Comparison of ENCODE assay signal across 9 cellular contexts in genomic region chr12:15627995-15628945, GRCh38.
DNase-seq lines count a peak whose midpoint lies in the region; ATAC-seq, FAIRE-seq and TF ChIP-seq lines count a peak whose summit lies in the region.
"Had no signal": no experiment of that assay in that cellular context is flagged by ENCODE, and none has a peak within 500 bp of the region (broad histone marks: within the 10 kb centered on the region; RNA-seq: fewer than 3 reads in every experiment).

No MANE protein-coding gene starts in this region.

- WGBS in HepG2 (ENCODE audit: low lambda C conversion rate): 91% methylated on average over 4 of the region's 4 CpGs

- TF ChIP-seq EP300 in HepG2 (IDR thresholded peaks at IDR 0.05; ENCODE audit: low read depth in 2 of 2, low read length in 2 of 2): no peak
- no peak for TF ChIP-seq EP300 in HepG2 (CRISPR knock-in tag; IDR thresholded peaks at IDR 0.05; ENCODE audit: borderline replicate concordance)

- H3K9me3 ChIP-seq in breast epithelium (no peaks in the 10 kb centered on the region), HepG2 (ENCODE audit: low read length) (no peaks in the 10 kb centered on the region)

- POLR2A ChIA-PET in HepG2 (lab: Yijun Ruan, JAX): interaction anchor here (0.8 to 1.4 kb wide), 5 partner anchors 12 to 283 kb away, joined by 3 to 6 read pairs (median 3); partner anchors contain the start of gene DERA

- peaks cover 0 to 4% of the 10 kb centered on the region in 2 donors for H3K4me1 ChIP-seq in breast epithelium
- H3K4me1 ChIP-seq in HepG2 (ENCODE audit: insufficient read depth, low read length): peaks cover 59% of the 10 kb centered on the region

- FAIRE-seq in HepG2 (lab: Jason Lieb, UNC): peak; percentile 50

- CTCF ChIA-PET in HepG2 (lab: Yijun Ruan, JAX; ENCODE audit: low intra/inter-chr PET ratio, low total read pairs): no interaction called here

- no peak for ATAC-seq in HepG2
- ATAC-seq in activated CD4-positive, CD25-positive, alpha-beta regulatory T cell treated with anti-CD3 and anti-CD28 coated beads, Interleukin-2, amount 50 U/mL, for 24 hours: no peak

- peak overlapping the region; percentile 21; the same call in 1 of the 2 replicates for H3K4me2 ChIP-seq in HepG2 (ENCODE audit: low read depth, low read length)

- BruUV-seq in HepG2 (replicated peaks; lab: Mats Ljungman, UMichigan): no TSS peak

- H3K4me3 ChIP-seq in breast epithelium (no peak overlapping the region), HepG2 (replicated peaks in 1 of 3; ENCODE audit: insufficient read depth in 1 of 3, low read depth in 2 of 3, low read length in 3 of 3) (no peak overlapping the region)

- no peak overlapping the region for H2AFZ ChIP-seq in HepG2 (ENCODE audit: low read length)

- H3K27me3 ChIP-seq in breast epithelium (no peaks in the 10 kb centered on the region), HepG2 (ENCODE audit: control insufficient read depth in 1 of 2, insufficient read depth in 2 of 2, low read length in 2 of 2) (no peaks in the 10 kb centered on the region)

- DNase-seq in HT-29 (ENCODE audit: low spot score) (peak; percentile 52), breast epithelium (ENCODE audit: low spot score in 2 of 2) (no peak), HepG2 (ENCODE audit: low spot score) (peak; percentile 9), stromal cell of bone marrow (ENCODE audit: low read depth) (peak; percentile 41), GM20000 (ENCODE audit: low spot score) (no peak), DMS79 (lab: John Stamatoyannopoulos, UW) (no peak), NCI-H146 (lab: John Stamatoyannopoulos, UW) (no peak)
- DNase-seq: H7 had no signal

- no peaks in the 10 kb centered on the region for H3K36me3 ChIP-seq in breast epithelium
- peaks cover 3 to 17% of the 10 kb centered on the region in 2 experiments; a peak in 4 of 5 replicates for H3K36me3 ChIP-seq in HepG2 (replicated peaks in 1 of 2; ENCODE audit: control insufficient read depth in 1 of 2, insufficient read depth in 2 of 2, low read length in 2 of 2)

- H3K9ac ChIP-seq in HepG2 (ENCODE audit: insufficient read depth, low read depth, low read length): peak overlapping the region; percentile 64

- no peak for TF ChIP-seq CTCF in breast epithelium (IDR thresholded peaks at IDR 0.05)
- TF ChIP-seq CTCF in HepG2 (CRISPR knock-in tag; IDR thresholded peaks at IDR 0.05): no peak
- no peak for TF ChIP-seq CTCF in GM20000 (IDR thresholded peaks at IDR 0.05; ENCODE audit: extremely low read depth, missing control alignments)

- intact Hi-C loops in breast epithelium (cut with DNase I; ENCODE audit: low total_unique reads) (no loop called here), HepG2 (cut with micrococcal nuclease; ENCODE audit: unreplicated experiment) (loop anchor here (5.0 kb wide), 1 partner anchor 36 kb away; no protein-coding TSS in a partner anchor)

- H3K27ac ChIP-seq in breast epithelium: peak overlapping the region; percentile 66 to 78
- peak overlapping the region; percentile 98 for H3K27ac ChIP-seq in HepG2 (ENCODE audit: extremely low read length, insufficient read depth, low read length)

- TF ChIP-seq RAD21 in HepG2 (CRISPR knock-in tag; IDR thresholded peaks at IDR 0.05): no peak

- H3K79me2 ChIP-seq in HepG2 (ENCODE audit: insufficient read depth, low read length): no peaks in the 10 kb centered on the region

- no peaks in the 10 kb centered on the region for H4K20me1 ChIP-seq in HepG2 (ENCODE audit: insufficient read depth, low read length)

- TF ChIP-seq POLR2A in breast epithelium (IDR thresholded peaks at IDR 0.05) (no peak), HepG2 (IDR thresholded peaks at IDR 0.05; ENCODE audit: insufficient read depth in 1 of 2, low read depth in 2 of 2, low read length in 2 of 2) (no peak)

- in situ Hi-C loops in HepG2 (cut with HindIII; ENCODE audit: extremely low pct_ligation_motif_present, low pct_unique_long_range_greater_than_20kb): no loop called here

TF ChIP-seq in HepG2, 621 proteins besides CTCF, POLR2A, EP300 and RAD21:
- TF ChIP-seq CREB1 (IDR thresholded peaks at IDR 0.05) (no peak), CREB1 (CRISPR knock-in tag; IDR thresholded peaks at IDR 0.05) (peak; percentile 22; the same call in 1 of the 2 replicates), ZSCAN12 (CRISPR knock-in tag; IDR thresholded peaks at IDR 0.05) (no peak), STAT6 (CRISPR knock-in tag; IDR thresholded peaks at IDR 0.05; ENCODE audit: borderline replicate concordance) (no peak), HNRNPK (IDR thresholded peaks at IDR 0.05; ENCODE audit: low read depth, low read length, poor library complexity, severe bottlenecking) (peak; percentile 90), NFE2L2 (IDR thresholded peaks at IDR 0.05; ENCODE audit: low read length) (peak; percentile 4; the same call in 1 of the 2 replicates), MAFG (CRISPR knock-in tag; IDR thresholded peaks at IDR 0.05) (no peak), GATAD1 (CRISPR knock-in tag; IDR thresholded peaks at IDR 0.05) (no peak)
TF ChIP-seq in HepG2: peak in this region for 3.

Comparison
In these comparisons a context has a peak if more than half of its experiments do, and no peak if none do; other contexts are left out.
1. DNase-seq: peak in HT-29 (single experiment), HepG2 (single experiment) and stromal cell of bone marrow (single experiment); none in breast epithelium (0 of 2), GM20000 (single experiment), DMS79 (single experiment) and NCI-H146 (single experiment).